25 cellular contexts compared by ENCODE assay signal in the genomic region with DNA sequence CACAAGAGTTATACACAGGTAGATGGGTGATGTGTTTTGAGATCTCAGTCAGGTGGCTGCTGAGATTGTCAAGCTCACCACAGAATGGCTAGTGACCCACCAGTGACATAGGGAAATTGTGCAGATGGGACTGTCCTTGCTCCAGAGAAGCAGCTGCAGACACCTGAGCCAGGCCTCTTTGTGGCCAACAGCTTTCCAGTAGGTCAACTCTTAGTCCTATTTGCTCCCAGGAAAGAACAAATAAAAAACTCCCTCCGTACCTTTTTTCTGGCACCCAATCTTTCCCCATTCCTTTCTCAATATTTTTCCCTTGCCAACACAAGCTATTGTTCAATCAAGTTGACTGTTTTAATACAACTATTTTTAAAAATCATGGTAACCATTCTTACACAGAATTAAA. TPM values are rescaled to one million over a fixed set of nuclear protein-coding genes. Genes with fewer than 3 reads are reported as not detected.
DNase-seq lines count a peak whose midpoint lies in the region; ATAC-seq and TF ChIP-seq lines count a peak whose summit lies in the region.
"Had no signal": no experiment of that assay in that cellular context is flagged by ENCODE, and none has a peak within 500 bp of the region (broad histone marks: within the 10 kb centered on the region; RNA-seq: fewer than 3 reads in every experiment).

No MANE protein-coding gene starts in this region.

- H3K4me3 Mint-ChIP-seq in activated CD4-positive, alpha-beta T cell treated with anti-CD3 and anti-CD28 coated beads for 36 hours = no peak overlapping the region
- no peak overlapping the region for H3K4me3 Mint-ChIP-seq in activated naive CD8-positive, alpha-beta T cell treated with anti-CD3 and anti-CD28 coated beads for 36 hours
- H3K4me3 Mint-ChIP-seq in activated naive CD8-positive, alpha-beta T cell treated with anti-CD3 and anti-CD28 coated beads, Interleukin-2, amount 50 U/mL, for 24 hours = no peak overlapping the region
- no peak overlapping the region for H3K4me3 Mint-ChIP-seq in glutamatergic neuron (ENCODE audit: unreplicated experiment)
- H3K4me3 Mint-ChIP-seq in stimulated activated memory B cell treated with anti-CD40 and anti-IgM and Interleukin-4, amounts not matched to agents 10 μg/mL and 1 μg/mL and 100 μg/mL, for 72 hours = no peak overlapping the region
- H3K4me3 Mint-ChIP-seq: CD14-positive monocyte, IgD-negative memory B cell had no signal

- peaks cover 70% of the 10 kb centered on the region for H3K36me3 Mint-ChIP-seq in activated CD4-positive, alpha-beta T cell treated with anti-CD3 and anti-CD28 coated beads for 36 hours (ENCODE audit: low read depth)
- peaks cover 46% of the 10 kb centered on the region for H3K36me3 Mint-ChIP-seq in activated naive CD8-positive, alpha-beta T cell treated with anti-CD3 and anti-CD28 coated beads for 36 hours
- peaks cover 75% of the 10 kb centered on the region for H3K36me3 Mint-ChIP-seq in activated naive CD8-positive, alpha-beta T cell treated with anti-CD3 and anti-CD28 coated beads, Interleukin-2, amount 50 U/mL, for 24 hours (ENCODE audit: low read depth)
- H3K36me3 Mint-ChIP-seq in glutamatergic neuron (ENCODE audit: unreplicated experiment) = no peaks in the 10 kb centered on the region
- H3K36me3 Mint-ChIP-seq in stimulated activated memory B cell treated with anti-CD40 and anti-IgM and Interleukin-4, amounts not matched to agents 10 μg/mL and 1 μg/mL and 100 μg/mL, for 72 hours = peaks cover 58% of the 10 kb centered on the region

- peak overlapping the region; percentile 19 for H3K27ac Mint-ChIP-seq in activated CD4-positive, alpha-beta T cell treated with anti-CD3 and anti-CD28 coated beads for 36 hours
- peak overlapping the region; percentile 27 for H3K27ac Mint-ChIP-seq in activated naive CD8-positive, alpha-beta T cell treated with anti-CD3 and anti-CD28 coated beads for 36 hours
- H3K27ac Mint-ChIP-seq in activated naive CD8-positive, alpha-beta T cell treated with anti-CD3 and anti-CD28 coated beads, Interleukin-2, amount 50 U/mL, for 24 hours = no peak overlapping the region
- peak overlapping the region; percentile 9 for H3K27ac Mint-ChIP-seq in glutamatergic neuron (ENCODE audit: unreplicated experiment)
- H3K27ac Mint-ChIP-seq in stimulated activated memory B cell treated with anti-CD40 and anti-IgM and Interleukin-4, amounts not matched to agents 10 μg/mL and 1 μg/mL and 100 μg/mL, for 72 hours = peak overlapping the region; percentile 16
- H3K27ac Mint-ChIP-seq: CD14-positive monocyte, IgD-negative memory B cell had no signal

- CTCF ChIA-PET in activated CD4-positive, alpha-beta T cell treated with anti-CD3 and anti-CD28 coated beads for 36 hours (lab: Charles Lee) = interaction anchor here (1.0 to 2.8 kb wide), 6 partner anchors 9 to 139 kb away, joined by 3 to 11 read pairs (median 4); no protein-coding TSS in a partner anchor

- in situ Hi-C loops in GM13976 (cut with MboI; ENCODE audit: low sequenced_read_pairs, unreplicated experiment) = no loop called here

- TF ChIP-seq CTCF in glutamatergic neuron (IDR thresholded peaks at IDR 0.05; ENCODE audit: partially characterized antibody, unreplicated experiment) (no peak), GM13976 (IDR thresholded peaks at IDR 0.05; ENCODE audit: borderline replicate concordance, control extremely low read depth, extremely low read depth, insufficient read depth, missing control alignments) (no peak)

- ATAC-seq in activated CD4-positive, alpha-beta T cell treated with anti-CD3 and anti-CD28 coated beads for 36 hours = no peak
- ATAC-seq in activated naive CD8-positive, alpha-beta T cell treated with anti-CD3 and anti-CD28 coated beads, Interleukin-2, amount 50 U/mL, for 24 hours = no peak
- ATAC-seq in stimulated activated memory B cell treated with anti-CD40 and anti-IgM and Interleukin-4, amounts not matched to agents 10 μg/mL and 1 μg/mL and 100 μg/mL, for 72 hours = no peak

- peaks cover 41% of the 10 kb centered on the region for H3K4me1 Mint-ChIP-seq in activated CD4-positive, alpha-beta T cell treated with anti-CD3 and anti-CD28 coated beads for 36 hours
- peaks cover 42% of the 10 kb centered on the region for H3K4me1 Mint-ChIP-seq in activated naive CD8-positive, alpha-beta T cell treated with anti-CD3 and anti-CD28 coated beads for 36 hours
- H3K4me1 Mint-ChIP-seq in activated naive CD8-positive, alpha-beta T cell treated with anti-CD3 and anti-CD28 coated beads, Interleukin-2, amount 50 U/mL, for 24 hours = peaks cover 50% of the 10 kb centered on the region
- H3K4me1 Mint-ChIP-seq in glutamatergic neuron (ENCODE audit: low read depth, unreplicated experiment) = no peaks in the 10 kb centered on the region
- H3K4me1 Mint-ChIP-seq in stimulated activated memory B cell treated with anti-CD40 and anti-IgM and Interleukin-4, amounts not matched to agents 10 μg/mL and 1 μg/mL and 100 μg/mL, for 72 hours = no peaks in the 10 kb centered on the region

- no peaks in the 10 kb centered on the region for H3K27me3 Mint-ChIP-seq in activated CD4-positive, alpha-beta T cell treated with anti-CD3 and anti-CD28 coated beads for 36 hours
- no peaks in the 10 kb centered on the region for H3K27me3 Mint-ChIP-seq in activated naive CD8-positive, alpha-beta T cell treated with anti-CD3 and anti-CD28 coated beads for 36 hours
- H3K27me3 Mint-ChIP-seq in activated naive CD8-positive, alpha-beta T cell treated with anti-CD3 and anti-CD28 coated beads, Interleukin-2, amount 50 U/mL, for 24 hours = no peaks in the 10 kb centered on the region
- no peaks in the 10 kb centered on the region for H3K27me3 Mint-ChIP-seq in glutamatergic neuron (ENCODE audit: unreplicated experiment)
- no peaks in the 10 kb centered on the region for H3K27me3 Mint-ChIP-seq in stimulated activated memory B cell treated with anti-CD40 and anti-IgM and Interleukin-4, amounts not matched to agents 10 μg/mL and 1 μg/mL and 100 μg/mL, for 72 hours
- H3K27me3 Mint-ChIP-seq: IgD-negative memory B cell had no signal

- intact Hi-C loops in activated CD4-positive, alpha-beta T cell treated with anti-CD3 and anti-CD28 coated beads for 36 hours (cut with DNase I, micrococcal nuclease) = no loop called here

- POLR2A ChIA-PET in activated CD4-positive, alpha-beta T cell treated with anti-CD3 and anti-CD28 coated beads for 36 hours (lab: Charles Lee) = interaction anchor here (1.2 to 2.2 kb wide), 2 partner anchors 12 to 13 kb away, joined by 4 to 6 read pairs; no protein-coding TSS in a partner anchor

- no peaks in the 10 kb centered on the region for H3K9me3 Mint-ChIP-seq in activated CD4-positive, alpha-beta T cell treated with anti-CD3 and anti-CD28 coated beads for 36 hours (ENCODE audit: low read depth)
- H3K9me3 Mint-ChIP-seq in activated naive CD8-positive, alpha-beta T cell treated with anti-CD3 and anti-CD28 coated beads for 36 hours = no peaks in the 10 kb centered on the region
- H3K9me3 Mint-ChIP-seq in activated naive CD8-positive, alpha-beta T cell treated with anti-CD3 and anti-CD28 coated beads, Interleukin-2, amount 50 U/mL, for 24 hours = no peaks in the 10 kb centered on the region
- no peaks in the 10 kb centered on the region for H3K9me3 Mint-ChIP-seq in glutamatergic neuron (ENCODE audit: unreplicated experiment)
- H3K9me3 Mint-ChIP-seq in stimulated activated memory B cell treated with anti-CD40 and anti-IgM and Interleukin-4, amounts not matched to agents 10 μg/mL and 1 μg/mL and 100 μg/mL, for 72 hours = no peaks in the 10 kb centered on the region
- H3K9me3 Mint-ChIP-seq: CD14-positive monocyte, IgD-negative memory B cell had no signal

- no peak for DNase-seq in activated CD4-positive, alpha-beta T cell treated with anti-CD3 and anti-CD28 coated beads for 36 hours
- no peak for DNase-seq in activated CD4-positive, alpha-beta T cell treated with anti-CD3 and anti-CD28 coated beads, Interleukin-2, amount 50 U/mL, for 48 hours
- DNase-seq in activated naive CD8-positive, alpha-beta T cell treated with anti-CD3 and anti-CD28 coated beads for 36 hours = no peak
- DNase-seq in activated naive CD8-positive, alpha-beta T cell treated with anti-CD3 and anti-CD28 coated beads, Interleukin-2, amount 50 U/mL, for 24 hours = no peak
- DNase-seq in glutamatergic neuron = no peak
- no peak for DNase-seq in GM03348 (ENCODE audit: low spot score)
- DNase-seq in GM13976 (ENCODE audit: low spot score) = no peak
- DNase-seq: 8988T, ACHN, BE2C, DMS153, DND-41, GOT3, NCI-H1092, NCI-H1417 treated with DMSO at 0.1 percent for 48 hours, NCI-H1694 treated with DMSO at 0.1 percent for 48 hours, NCI-H2081, NCI-H2227 treated with DMSO at 0.1 percent for 48 hours, NCI-H510A, NCI-H69, Right ventricle myocardium superior, RPMI8226 had no signal

RNA-seq across cellular contexts. Expression of gene IARS1, which starts 14.2 kb away (rescaled TPM):
- 100 to 1,000 TPM; 261 to 286 TPM for total RNA-seq in activated CD4-positive, alpha-beta T cell treated with anti-CD3 and anti-CD28 coated beads for 36 hours
- 100 to 1,000 TPM; 280 TPM for total RNA-seq in activated naive CD8-positive, alpha-beta T cell treated with anti-CD3 and anti-CD28 coated beads for 36 hours
- 160 TPM for total RNA-seq in glutamatergic neuron (ENCODE audit: unreplicated experiment)

RNA-seq across cellular contexts. Expression of gene NOL8, which starts 45.8 kb away (rescaled TPM):
- total RNA-seq in activated CD4-positive, alpha-beta T cell treated with anti-CD3 and anti-CD28 coated beads for 36 hours = 10 to 100 TPM; 57.7 to 80.2 TPM
- 10 to 100 TPM; 65.0 to 73.3 TPM for total RNA-seq in activated naive CD8-positive, alpha-beta T cell treated with anti-CD3 and anti-CD28 coated beads for 36 hours
- 34.9 TPM for total RNA-seq in glutamatergic neuron (ENCODE audit: unreplicated experiment)

RNA-seq across cellular contexts. Expression of gene CENPP, which starts 46.5 kb away (rescaled TPM):
- 10 to 100 TPM; 22.8 to 32.3 TPM for total RNA-seq in activated CD4-positive, alpha-beta T cell treated with anti-CD3 and anti-CD28 coated beads for 36 hours
- total RNA-seq in activated naive CD8-positive, alpha-beta T cell treated with anti-CD3 and anti-CD28 coated beads for 36 hours = 10 to 100 TPM; 26.5 to 27.0 TPM
- 5.7 TPM for total RNA-seq in glutamatergic neuron (ENCODE audit: unreplicated experiment)
